ENCODE assay signal across 8 cellular contexts in the genomic region with DNA sequence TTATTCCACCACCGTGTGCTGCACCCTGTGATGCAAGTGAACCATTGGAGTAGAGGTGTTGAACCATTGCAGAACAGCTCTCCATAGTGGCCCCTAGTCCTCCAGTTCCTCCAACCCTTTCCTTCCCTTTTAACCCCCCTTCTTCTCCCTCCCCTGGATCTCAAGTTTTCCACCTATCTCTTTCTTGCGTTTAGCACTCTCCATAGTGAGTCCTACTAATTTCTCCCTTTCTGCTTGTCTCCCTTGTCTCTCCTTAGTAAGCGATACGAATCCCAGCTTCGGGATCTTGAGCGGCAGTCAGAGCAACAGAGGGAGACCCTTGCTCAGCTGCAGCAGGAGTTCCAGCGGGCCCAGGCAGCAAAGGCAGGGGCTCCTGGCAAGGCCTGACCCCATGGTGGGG. TPM values are rescaled to one million over a fixed set of nuclear protein-coding genes. Genes with fewer than 3 reads are reported as not detected.
A peak's percentile ranks its signal among the peaks of the same experiment; 100 is the strongest.
DNase-seq lines count a peak whose midpoint lies in the region; TF ChIP-seq lines count a peak whose summit lies in the region.

No MANE protein-coding gene starts in this region.

- H3K27me3 ChIP-seq in HUES64 (ENCODE audit: insufficient read depth, low read length) (no peaks in the 10 kb centered on the region), brain microvascular endothelial cell (replicated peaks) (no peaks in the 10 kb centered on the region), mucosa of stomach (ENCODE audit: control insufficient read depth, insufficient read depth, low read length) (no peaks in the 10 kb centered on the region)

- H3K36me3 ChIP-seq in HUES64 (ENCODE audit: insufficient read depth, low read length): peaks cover 56% of the 10 kb centered on the region
- H3K36me3 ChIP-seq in brain microvascular endothelial cell (replicated peaks): peaks cover 52% of the 10 kb centered on the region
- H3K36me3 ChIP-seq in mucosa of stomach (ENCODE audit: control insufficient read depth, insufficient read depth, low read length): no peaks in the 10 kb centered on the region

- H3K4me1 ChIP-seq in HUES64 (ENCODE audit: insufficient read depth, low read length) (peaks cover 8% of the 10 kb centered on the region; the same call in 1 of the 2 replicates), mucosa of stomach (ENCODE audit: control insufficient read depth, insufficient read depth, low read length) (peaks cover 16% of the 10 kb centered on the region)

- DNase-seq in AG09309 (ENCODE audit: low read depth) (no peak), brain microvascular endothelial cell (no peak), NOMO-1 treated with DMSO at 0.1 percent for 48 hours (lab: John Stamatoyannopoulos, UW; ENCODE audit: unreplicated experiment) (no peak), NCI-H446 (lab: John Stamatoyannopoulos, UW) (no peak), HK-2 (ENCODE audit: unreplicated experiment) (no peak)
- DNase-seq in stimulated activated CD4-positive, alpha-beta T cell treated with anti-CD3 and anti-CD28 coated beads, Interleukin-2, amount 100 ng/mL, for 24 hours: no peak

- H3K9me3 ChIP-seq in HUES64 (ENCODE audit: insufficient read depth, low read depth, low read length): no peaks in the 10 kb centered on the region
- H3K9me3 ChIP-seq in mucosa of stomach (ENCODE audit: control insufficient read depth, low read length): no peaks in the 10 kb centered on the region

- peak overlapping the region; percentile 79 for H3K4me3 ChIP-seq in AG09309 (ENCODE audit: control insufficient read depth, low read depth, low read length)
- peak overlapping the region; percentile 97 for H3K4me3 ChIP-seq in HUES64 (ENCODE audit: low read length)
- H3K4me3 ChIP-seq in brain microvascular endothelial cell (ENCODE audit: low read depth, low read length): peak overlapping the region; percentile 86
- H3K4me3 ChIP-seq in mucosa of stomach (ENCODE audit: low read length): peak overlapping the region; percentile 78

- TF ChIP-seq CTCF in AG09309 (IDR thresholded peaks at IDR 0.05; ENCODE audit: control insufficient read depth, insufficient read depth, low read depth, low read length, missing control alignments) (no peak), brain microvascular endothelial cell (IDR thresholded peaks at IDR 0.05; ENCODE audit: low read depth, low read length, missing control alignments) (no peak)

- in situ Hi-C loops in brain microvascular endothelial cell (cut with HindIII; ENCODE audit: low pct_ligation_motif_present, low sequenced_read_pairs): no loop called here

- H3K9ac ChIP-seq in HUES64 (ENCODE audit: low read depth, low read length) (peak overlapping the region; percentile 90), mucosa of stomach (ENCODE audit: low read length) (peak overlapping the region; percentile 77)

- WGBS in HUES64: 85% methylated on average over 7 of the region's 7 CpGs

- H3K27ac ChIP-seq in HUES64 (ENCODE audit: low read depth, low read length): no peak overlapping the region
- no peak overlapping the region for H3K27ac ChIP-seq in brain microvascular endothelial cell

RNA-seq across cellular contexts. Expression of a gene that starts 1.1 kb away (rescaled TPM):
- polyA plus RNA-seq in HUES64 (2013, experiment 1 of 2): 90.9 TPM
- 95.3 TPM for polyA plus RNA-seq in HUES64 (2013, experiment 2 of 2)

RNA-seq across cellular contexts. Expression of a gene that starts 1.4 kb away (rescaled TPM):
- 69.4 TPM for polyA plus RNA-seq in HUES64 (2013, experiment 1 of 2)
- 54.5 TPM for polyA plus RNA-seq in HUES64 (2013, experiment 2 of 2)

RNA-seq across cellular contexts. Expression of a gene that starts 8.3 kb away (rescaled TPM):
- polyA plus RNA-seq in HUES64 (2013, experiment 1 of 2): 32.0 TPM
- 39.1 TPM for polyA plus RNA-seq in HUES64 (2013, experiment 2 of 2)

RNA-seq across cellular contexts. Expression of a gene that starts 13.5 kb away (rescaled TPM):
- 1.5 TPM for polyA plus RNA-seq in HUES64 (2013, experiment 1 of 2)
- polyA plus RNA-seq in HUES64 (2013, experiment 2 of 2): 2.3 TPM

RNA-seq across cellular contexts. Expression of a gene that starts 18.6 kb away (rescaled TPM):
- polyA plus RNA-seq in HUES64 (2013, experiment 1 of 2): 3,079 TPM
- 3,172 TPM for polyA plus RNA-seq in HUES64 (2013, experiment 2 of 2)
